Comparison of ENCODE assay signal across 29 cellular contexts in genomic region chr3:27802425-27802824, GRCh38.
"Had no signal": no experiment of that assay in that cellular context is flagged by ENCODE, and none has a peak within 500 bp of the region (broad histone marks: within the 10 kb centered on the region; RNA-seq: fewer than 3 reads in every experiment).

No MANE protein-coding gene starts in this region.

- DNase-seq: activated B cell treated with CpG ODN at 0.5 μM for 24 hours; activated CD4-positive, alpha-beta T cell treated with anti-CD3 and anti-CD28 coated beads for 48 hours; activated CD4-positive, alpha-beta T cell treated with anti-CD3 and anti-CD28 coated beads, Interleukin-2, amount 50 U/mL, for 1 hour; activated CD4-positive, alpha-beta T cell treated with anti-CD3 and anti-CD28 coated beads, Interleukin-2, amount 50 U/mL, for 48 hours; activated CD8-positive, alpha-beta memory T cell treated with anti-CD3 and anti-CD28 coated beads for 24 hours; activated CD8-positive, alpha-beta T cell treated with anti-CD3 and anti-CD28 coated beads for 36 hours; activated effector memory CD4-positive, alpha-beta T cell treated with Interleukin-2 at 50 U/mL for 16 hours; activated gamma-delta T cell treated with Interleukin-2 at 50 U/mL for 16 hours; activated naive CD4-positive, alpha-beta T cell treated with anti-CD3 and anti-CD28 coated beads, Interleukin-2, amount 50 U/mL, for 16 hours; activated naive CD4-positive, alpha-beta T cell treated with Interleukin-2 at 50 U/mL for 16 hours; activated T-cell treated with anti-CD3 and anti-CD28 coated beads, Interleukin-2, amount 50 U/mL, for 4 hours; amniotic stem cell; anterior cingulate cortex; brain microvascular endothelial cell; dorsolateral prefrontal cortex; effector memory CD4-positive, alpha-beta T cell; endodermal cell; foreskin fibroblast; head of caudate nucleus; T1000; WERI-Rb-1 had no signal

- H3K27ac Mint-ChIP-seq: activated B cell treated with CpG ODN at 0.5 μM for 24 hours; activated CD8-positive, alpha-beta T cell treated with anti-CD3 and anti-CD28 coated beads for 36 hours; activated naive CD8-positive, alpha-beta T cell; activated T-helper 17 cell treated with anti-CD3 and anti-CD28 coated beads, Interleukin-2, amount 50 U/mL, for 72 hours; dendritic cell treated with granulocyte-macrophage colony-stimulating factor and Interleukin-4, amounts not matched to agents 40 ng/mL and 50 ng/mL, for 4 days; endodermal cell; T-helper 2 cell treated with Interferon-gamma antibody and Interleukin-4, amounts not matched to agents 5 μg/mL and 100 μg/mL, for 36 hours had no signal

- H3K4me3 ChIP-seq: coronary artery, dorsolateral prefrontal cortex had no signal

- H3K27me3 ChIP-seq: brain microvascular endothelial cell had no signal

- H3K4me1 Mint-ChIP-seq: activated B cell treated with CpG ODN at 0.5 μM for 24 hours; activated T-helper 17 cell treated with anti-CD3 and anti-CD28 coated beads, Interleukin-2, amount 50 U/mL, for 72 hours; central memory CD8-positive, alpha-beta T cell had no signal

- H3K4me3 Mint-ChIP-seq: activated B cell treated with CpG ODN at 0.5 μM for 24 hours; activated CD8-positive, alpha-beta T cell treated with anti-CD3 and anti-CD28 coated beads for 36 hours; activated naive CD8-positive, alpha-beta T cell; activated T-cell treated with anti-CD3 and anti-CD28 coated beads, Interleukin-2, amount 50 U/mL, for 4 hours; activated T-helper 17 cell treated with anti-CD3 and anti-CD28 coated beads, Interleukin-2, amount 50 U/mL, for 72 hours; central memory CD8-positive, alpha-beta T cell; dendritic cell treated with granulocyte-macrophage colony-stimulating factor and Interleukin-4, amounts not matched to agents 40 ng/mL and 50 ng/mL, for 4 days; endodermal cell; T-helper 2 cell treated with Interferon-gamma antibody and Interleukin-4, amounts not matched to agents 5 μg/mL and 100 μg/mL, for 36 hours had no signal

- H3K9me3 Mint-ChIP-seq: activated B cell treated with CpG ODN at 0.5 μM for 24 hours; activated CD8-positive, alpha-beta T cell treated with anti-CD3 and anti-CD28 coated beads for 36 hours; activated T-cell treated with anti-CD3 and anti-CD28 coated beads, Interleukin-2, amount 50 U/mL, for 4 hours; activated T-helper 17 cell treated with anti-CD3 and anti-CD28 coated beads, Interleukin-2, amount 50 U/mL, for 72 hours; central memory CD8-positive, alpha-beta T cell; dendritic cell treated with granulocyte-macrophage colony-stimulating factor and Interleukin-4, amounts not matched to agents 40 ng/mL and 50 ng/mL, for 4 days; endodermal cell; T-helper 2 cell treated with Interferon-gamma antibody and Interleukin-4, amounts not matched to agents 5 μg/mL and 100 μg/mL, for 36 hours had no signal

- ATAC-seq: activated CD4-positive, CD25-positive, alpha-beta regulatory T cell treated with anti-CD3 and anti-CD28 coated beads, Interleukin-2, amount 50 U/mL, for 24 hours; activated T-cell treated with anti-CD3 and anti-CD28 coated beads, Interleukin-2, amount 50 U/mL, for 4 hours; activated T-helper 17 cell treated with anti-CD3 and anti-CD28 coated beads, Interleukin-2, amount 50 U/mL, for 72 hours; esophagus mucosa had no signal

- H3K36me3 Mint-ChIP-seq: activated naive CD8-positive, alpha-beta T cell had no signal

- H3K36me3 ChIP-seq: brain microvascular endothelial cell, WERI-Rb-1 had no signal

- H3K27me3 Mint-ChIP-seq: activated B cell treated with CpG ODN at 0.5 μM for 24 hours; activated CD8-positive, alpha-beta T cell treated with anti-CD3 and anti-CD28 coated beads for 36 hours; activated naive CD8-positive, alpha-beta T cell; activated T-helper 17 cell treated with anti-CD3 and anti-CD28 coated beads, Interleukin-2, amount 50 U/mL, for 72 hours; central memory CD8-positive, alpha-beta T cell; dendritic cell treated with granulocyte-macrophage colony-stimulating factor and Interleukin-4, amounts not matched to agents 40 ng/mL and 50 ng/mL, for 4 days had no signal

- H3K27ac ChIP-seq: brain microvascular endothelial cell, coronary artery, dorsolateral prefrontal cortex, WERI-Rb-1 had no signal
